In genomic region chr14:68074765-68075381, GRCh38 we compare ENCODE assay signal across 16 cellular contexts.
DNase-seq lines count a peak whose midpoint lies in the region; ATAC-seq and TF ChIP-seq lines count a peak whose summit lies in the region.
"Had no signal": no experiment of that assay in that cellular context is flagged by ENCODE, and none has a peak within 500 bp of the region (broad histone marks: within the 10 kb centered on the region; RNA-seq: fewer than 3 reads in every experiment).

No MANE protein-coding gene starts in this region.

- no peak for ATAC-seq in HCT116
- ATAC-seq in WTC11: peak; percentile 51
- ATAC-seq in gastrocnemius medialis: no peak

- H3K27me3 ChIP-seq in HCT116 (ENCODE audit: insufficient read depth, low read length): no peaks in the 10 kb centered on the region
- no peaks in the 10 kb centered on the region for H3K27me3 ChIP-seq in sigmoid colon
- H3K27me3 ChIP-seq in gastrocnemius medialis: no peaks in the 10 kb centered on the region
- H3K27me3 ChIP-seq: dorsolateral prefrontal cortex had no signal

- TF ChIP-seq CTCF in HCT116 (IDR thresholded peaks at IDR 0.05 in 2 of 3, conservative IDR thresholded peaks at IDR 0.05 in 1 of 3; ENCODE audit: borderline replicate concordance in 1 of 3, insufficient read depth in 1 of 3, low read depth in 2 of 3, low read length in 2 of 3) (no peak), WTC11 (IDR thresholded peaks at IDR 0.05) (no peak), fibroblast of villous mesenchyme (IDR thresholded peaks at IDR 0.05; ENCODE audit: insufficient read depth, low read depth, low read length) (no peak), sigmoid colon (IDR thresholded peaks at IDR 0.05) (no peak), gastrocnemius medialis (IDR thresholded peaks at IDR 0.05 in 4 of 5, conservative IDR thresholded peaks at IDR 0.05 in 1 of 5) (no peak)

- intact Hi-C loops in HCT116 (cut with micrococcal nuclease): no loop called here
- intact Hi-C loops in sigmoid colon (cut with DNase I): no loop called here
- intact Hi-C loops in gastrocnemius medialis (cut with DNase I; ENCODE audit: low total_unique reads): no loop called here

- H3K4me1 ChIP-seq in HCT116 (ENCODE audit: control insufficient read depth in 1 of 2, insufficient read depth in 2 of 2, low read length in 2 of 2): peaks cover 0 to 34% of the 10 kb centered on the region in 2 experiments; a peak in 2 of 4 replicates
- peaks cover 0 to 19% (median 6%) of the 10 kb centered on the region in 4 donors for H3K4me1 ChIP-seq in sigmoid colon
- H3K4me1 ChIP-seq in gastrocnemius medialis: no peaks in the 10 kb centered on the region

- POLR2A ChIA-PET in HCT116 (lab: Charles Lee): interaction anchor here (1.4 kb wide), 1 partner anchor 14 kb away, joined by 3 read pairs; no protein-coding TSS in a partner anchor
- POLR2A ChIA-PET in WTC11 (lab: Charles Lee): no interaction called here

- no peak overlapping the region for H3K4me3 Mint-ChIP-seq in WTC11
- H3K4me3 Mint-ChIP-seq: activated CD4-positive, alpha-beta memory T cell treated with anti-CD3 and anti-CD28 coated beads for 36 hours; activated naive CD8-positive, alpha-beta T cell had no signal

- no TSS peak for BruUV-seq in HCT116 (replicated peaks; lab: Mats Ljungman, UMichigan)

- no peaks in the 10 kb centered on the region for H3K79me2 ChIP-seq in HCT116 (ENCODE audit: insufficient read depth, low read length)

- peaks cover 36% of the 10 kb centered on the region for H3K9me3 Mint-ChIP-seq in WTC11

- H3K9me2 ChIP-seq in HCT116 (ENCODE audit: insufficient read depth): no peaks in the 10 kb centered on the region

- CTCF ChIA-PET in HCT116 (lab: Charles Lee): no interaction called here
- CTCF ChIA-PET in WTC11 (lab: Charles Lee): interaction anchor here (0.6 to 1.1 kb wide), 4 partner anchors 141 to 1429 kb away, joined by 3 read pairs; no protein-coding TSS in a partner anchor

- DNase-seq in HCT116 (ENCODE audit: low read depth, low spot score) (no peak), WTC11 (ENCODE audit: low spot score) (peak; percentile 15), fibroblast of villous mesenchyme (ENCODE audit: low read depth) (peak; percentile 5), sigmoid colon (no peak), Kasumi-1 (lab: John Stamatoyannopoulos, UW) (no peak), gastrocnemius medialis (no peak), NCI-H187 (lab: John Stamatoyannopoulos, UW) (no peak)
- DNase-seq: activated CD4-positive, alpha-beta memory T cell treated with anti-CD3 and anti-CD28 coated beads for 36 hours; activated T-cell treated with anti-CD3 and anti-CD28 coated beads, Interleukin-2, amount 50 U/mL, for 48 hours; dorsolateral prefrontal cortex; HCEC 1CT; hippocampal formation; NCI-H1417 treated with DMSO at 0.1 percent for 48 hours; NCI-H82; stimulated activated CD4-positive, alpha-beta T cell treated with anti-CD3 and anti-CD28 coated beads, Interleukin-2, amount 100 ng/mL, for 48 hours had no signal

- 82 to 88% methylated on average over 3 of the region's 3 CpGs for WGBS in sigmoid colon, 2 donors

- in situ Hi-C loops in gastrocnemius medialis (cut with MboI; ENCODE audit: low sequenced_read_pairs in 4 of 4): no loop called here

- peaks cover 17% of the 10 kb centered on the region for H3K36me3 Mint-ChIP-seq in WTC11

- no peaks in the 10 kb centered on the region for H4K20me1 ChIP-seq in HCT116 (ENCODE audit: insufficient read depth)

- H3K9me3 ChIP-seq in HCT116 (ENCODE audit: control insufficient read depth in 1 of 2, insufficient read depth in 1 of 2, low read depth in 1 of 2, low read length in 2 of 2): peaks cover 0 to 3% of the 10 kb centered on the region in 2 experiments; a peak in 2 of 4 replicates
- H3K9me3 ChIP-seq in sigmoid colon: peaks cover 0 to 2% (median 0%) of the 10 kb centered on the region in 4 donors
- no peaks in the 10 kb centered on the region for H3K9me3 ChIP-seq in gastrocnemius medialis

- RAD21 ChIA-PET in HCT116 (lab: Charles Lee; ENCODE audit: low non-redundant PET in 1 of 2, low total read pairs in 2 of 2, uncharacterized antibody in 2 of 2, unreplicated experiment in 2 of 2): no interaction called here

- no peak for TF ChIP-seq EP300 in sigmoid colon (IDR thresholded peaks at IDR 0.05)

- no peak overlapping the region for H3K9ac ChIP-seq in HCT116 (ENCODE audit: low read length)

- H3K36me3 ChIP-seq in HCT116 (ENCODE audit: control insufficient read depth in 1 of 2, insufficient read depth in 2 of 2, low read length in 2 of 2): no peaks in the 10 kb centered on the region
- H3K36me3 ChIP-seq in sigmoid colon: no peaks in the 10 kb centered on the region
- no peaks in the 10 kb centered on the region for H3K36me3 ChIP-seq in gastrocnemius medialis

- TF ChIP-seq RAD21 in HCT116 (IDR thresholded peaks at IDR 0.05; ENCODE audit: low read depth): no peak

- H3K27me3 Mint-ChIP-seq in WTC11 (ENCODE audit: low read depth): no peaks in the 10 kb centered on the region
- H3K27me3 Mint-ChIP-seq: activated CD4-positive, alpha-beta memory T cell treated with anti-CD3 and anti-CD28 coated beads for 36 hours; activated naive CD8-positive, alpha-beta T cell had no signal

- peaks cover 21% of the 10 kb centered on the region for H3K4me1 Mint-ChIP-seq in WTC11

- H2AFZ ChIP-seq in HCT116 (ENCODE audit: low read depth, low read length, poor library complexity, severe bottlenecking): no peak overlapping the region

- H3K4me3 ChIP-seq in HCT116 (replicated peaks in 1 of 2; ENCODE audit: low read depth in 1 of 2, low read length in 2 of 2): no peak overlapping the region
- no peak overlapping the region for H3K4me3 ChIP-seq in fibroblast of villous mesenchyme (ENCODE audit: low read depth, low read length)
- no peak overlapping the region for H3K4me3 ChIP-seq in sigmoid colon
- H3K4me3 ChIP-seq in gastrocnemius medialis: no peak overlapping the region
- H3K4me3 ChIP-seq: dorsolateral prefrontal cortex had no signal

- 0 out of 2 replicates have a peak overlapping the region, but pooled peaks have one; percentile 15 for H3K27ac Mint-ChIP-seq in WTC11
- H3K27ac Mint-ChIP-seq: activated CD4-positive, alpha-beta memory T cell treated with anti-CD3 and anti-CD28 coated beads for 36 hours; activated naive CD8-positive, alpha-beta T cell had no signal

- H3K27ac ChIP-seq in HCT116 (ENCODE audit: low read depth, low read length) (peak overlapping the region; percentile 63), sigmoid colon (peak overlapping the region in 3 of 4 donors; percentile 18 to 30 (median 20)), gastrocnemius medialis (no peak overlapping the region)
- H3K27ac ChIP-seq: dorsolateral prefrontal cortex had no signal

- TF ChIP-seq POLR2A in HCT116 (IDR thresholded peaks at IDR 0.05; ENCODE audit: borderline replicate concordance, extremely low read depth, insufficient read depth, insufficient read length) (no peak), sigmoid colon (IDR thresholded peaks at IDR 0.05) (no peak), gastrocnemius medialis (IDR thresholded peaks at IDR 0.05) (no peak)

- H3K4me2 ChIP-seq in HCT116 (ENCODE audit: low read length): no peak overlapping the region

TF ChIP-seq in HCT116, 20 proteins besides CTCF, POLR2A, EP300 and RAD21 (continues in another document):
- TF ChIP-seq EGR1 (IDR thresholded peaks at IDR 0.05; ENCODE audit: low read depth): no peak
- TF ChIP-seq ELF1 (IDR thresholded peaks at IDR 0.05; ENCODE audit: borderline replicate concordance, low read depth): no peak
- no peak for TF ChIP-seq EZH2phosphoT487 (IDR thresholded peaks at IDR 0.05; ENCODE audit: borderline replicate concordance)

TF ChIP-seq in WTC11, 78 proteins besides CTCF, POLR2A, EP300 and RAD21:
- TF ChIP-seq ZNF263 (CRISPR knock-in tag; IDR thresholded peaks at IDR 0.05; ENCODE audit: low read depth): peak; percentile 75; the same call in 1 of the 2 replicates
- no peak for TF ChIP-seq CREB1 (CRISPR knock-in tag; IDR thresholded peaks at IDR 0.05)

Comparison
In these comparisons a context has a peak if more than half of its experiments do, and no peak if none do; other contexts are left out.
1. DNase-seq: peak in WTC11 (single experiment) and fibroblast of villous mesenchyme (single experiment); none in HCT116 (single experiment), sigmoid colon (single experiment), Kasumi-1 (0 of 2), gastrocnemius medialis (0 of 2) and NCI-H187 (0 of 2).
2. H3K27ac ChIP-seq: peak in HCT116 (single experiment) and sigmoid colon (3 of 4); none in gastrocnemius medialis (0 of 4).